15 cellular contexts compared by ENCODE assay signal in the genomic region with DNA sequence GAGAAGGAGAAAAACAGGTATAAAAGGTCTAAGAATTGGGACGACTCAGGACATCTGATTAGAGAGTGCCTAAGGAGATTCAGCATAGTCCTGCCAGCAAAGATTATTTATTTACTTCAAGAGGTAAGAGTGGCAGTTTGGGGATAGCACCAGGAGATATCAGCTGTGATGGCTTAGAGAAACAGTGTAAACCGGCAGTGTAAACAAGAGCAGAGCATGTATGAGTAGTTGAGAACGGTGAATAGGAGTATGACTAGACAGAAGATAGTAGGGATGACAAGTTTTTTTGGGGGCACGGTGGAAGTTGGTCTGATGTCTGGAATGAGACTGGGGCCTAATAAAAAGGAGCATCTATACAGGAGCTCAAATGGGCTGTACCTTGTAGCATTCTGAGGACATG. TPM values are rescaled to one million over a fixed set of nuclear protein-coding genes. Genes with fewer than 3 reads are reported as not detected.
"Had no signal": no experiment of that assay in that cellular context is flagged by ENCODE, and none has a peak within 500 bp of the region (broad histone marks: within the 10 kb centered on the region; RNA-seq: fewer than 3 reads in every experiment).

No MANE protein-coding gene starts in this region.

RNA-seq across cellular contexts. Expression of gene TREH, which starts 38.3 kb away (rescaled TPM):
- total RNA-seq: kidney epithelial cell; left ventricle myocardium inferior; lower leg skin; myocyte; naive thymus-derived CD4-positive, alpha-beta T cell; natural killer cell treated with Interleukin-12 subunit alpha and Interleukin-12 subunit beta and Interleukin-15 and Interleukin-18, amount 100 ng/mL, for 72 hours; omental fat pad; progenitor cell of endocrine pancreas; pulmonary artery endothelial cell; renal cortical epithelial cell; right atrium auricular region; smooth muscle cell; temporal lobe; tibial nerve; urinary bladder had no signal
- polyA plus RNA-seq: naive thymus-derived CD4-positive, alpha-beta T cell had no signal
